1 cellular context compared by ENCODE assay signal in genomic region chr12:51392556-51393237, GRCh38.
TF ChIP-seq lines count a peak whose summit lies in the region.

No MANE protein-coding gene starts in this region.

TF ChIP-seq in GM12878, 131 proteins besides CTCF, POLR2A, EP300 and RAD21 (continues in another document):
- no peak for TF ChIP-seq WRNIP1 (IDR thresholded peaks at IDR 0.05; ENCODE audit: borderline replicate concordance, low read depth, low read length)
- no peak for TF ChIP-seq ZNF24 (IDR thresholded peaks at IDR 0.05)
- TF ChIP-seq NR2C2 (IDR thresholded peaks at IDR 0.05; ENCODE audit: borderline replicate concordance, control insufficient read depth, insufficient read length, low read depth): no peak
- no peak for TF ChIP-seq TCF3 (IDR thresholded peaks at IDR 0.05; ENCODE audit: borderline replicate concordance, insufficient read depth, low read depth, low read length)
- TF ChIP-seq YBX1 (IDR thresholded peaks at IDR 0.05): peak; percentile 17; the same call in 1 of the 2 replicates
- TF ChIP-seq SIX5 (IDR thresholded peaks at IDR 0.05; ENCODE audit: low read depth, low read length, severe bottlenecking): no peak
- TF ChIP-seq RFX5 (IDR thresholded peaks at IDR 0.05; ENCODE audit: low read depth, low read length): peak; percentile 77
- no peak for TF ChIP-seq NR2F1 (conservative IDR thresholded peaks at IDR 0.05)
- TF ChIP-seq ZBTB40 (IDR thresholded peaks at IDR 0.05; ENCODE audit: borderline replicate concordance): peak; percentile 25; the same call in 1 of the 2 replicates
- TF ChIP-seq SP1 (IDR thresholded peaks at IDR 0.05; ENCODE audit: low read depth, low read length): no peak
- TF ChIP-seq TAF1 (IDR thresholded peaks at IDR 0.05; ENCODE audit: borderline replicate concordance, low read depth, low read length): 0 out of 2 replicates have a peak, but pooled peaks have one; percentile 37
- 0 out of 2 replicates have a peak, but pooled peaks have one; percentile 15 for TF ChIP-seq JUNB (IDR thresholded peaks at IDR 0.05)
- TF ChIP-seq E2F4 (IDR thresholded peaks at IDR 0.05; ENCODE audit: low read depth, low read length): no peak
- TF ChIP-seq NFXL1 (IDR thresholded peaks at IDR 0.05; ENCODE audit: borderline replicate concordance): no peak
- TF ChIP-seq CREM (IDR thresholded peaks at IDR 0.05; ENCODE audit: low read depth): no peak
- peak; percentile 42; the same call in 1 of the 3 replicates for TF ChIP-seq POU2F2 (IDR thresholded peaks at IDR 0.05; ENCODE audit: borderline replicate concordance, low read depth, low read length)
- no peak for TF ChIP-seq ZNF687 (IDR thresholded peaks at IDR 0.05)
- no peak for TF ChIP-seq ZZZ3 (IDR thresholded peaks at IDR 0.05; ENCODE audit: control insufficient read depth, insufficient read length, low read depth)
- no peak for TF ChIP-seq PAX5 (IDR thresholded peaks at IDR 0.05; ENCODE audit: borderline replicate concordance, low read depth, low read length)
- no peak for TF ChIP-seq ZNF274 (IDR thresholded peaks at IDR 0.05; ENCODE audit: insufficient read depth, insufficient read length)
- TF ChIP-seq FOXM1 (IDR thresholded peaks at IDR 0.05; ENCODE audit: low read depth, low read length): 0 out of 2 replicates have a peak, but pooled peaks have one; percentile 6
- no peak for TF ChIP-seq NFIC (IDR thresholded peaks at IDR 0.05; ENCODE audit: low read depth, low read length)
- peak; percentile 30; the same call in 1 of the 2 replicates for TF ChIP-seq CREB1 (IDR thresholded peaks at IDR 0.05; ENCODE audit: low read depth)
- peak; percentile 67 for TF ChIP-seq MTA2 (IDR thresholded peaks at IDR 0.05; ENCODE audit: low read depth)
- no peak for TF ChIP-seq NKRF (conservative IDR thresholded peaks at IDR 0.05)
- no peak for TF ChIP-seq SMC3 (IDR thresholded peaks at IDR 0.05; ENCODE audit: borderline replicate concordance, low read length)
- no peak for TF ChIP-seq TCF12 (IDR thresholded peaks at IDR 0.05; ENCODE audit: low read depth, low read length)
- no peak for TF ChIP-seq HDAC6 (IDR thresholded peaks at IDR 0.05; ENCODE audit: unreplicated experiment)
- TF ChIP-seq BCL3 (IDR thresholded peaks at IDR 0.05; ENCODE audit: borderline replicate concordance, insufficient read depth, low read depth, low read length, poor library complexity, severe bottlenecking): no peak
- TF ChIP-seq RELB (IDR thresholded peaks at IDR 0.05; ENCODE audit: low read depth): 0 out of 2 replicates have a peak, but pooled peaks have one; percentile 19
- peak; percentile 61; the same call in 1 of the 2 replicates for TF ChIP-seq NBN (IDR thresholded peaks at IDR 0.05)
- TF ChIP-seq ZSCAN29 (IDR thresholded peaks at IDR 0.05): no peak
- no peak for TF ChIP-seq ZNF384 (IDR thresholded peaks at IDR 0.05; ENCODE audit: borderline replicate concordance, low read depth, low read length)
- TF ChIP-seq SREBF1 (IDR thresholded peaks at IDR 0.05; ENCODE audit: low read length): no peak
- 0 out of 2 replicates have a peak, but pooled peaks have one; percentile 55 for TF ChIP-seq MLLT1 (IDR thresholded peaks at IDR 0.05)
- TF ChIP-seq MEF2B (IDR thresholded peaks at IDR 0.05; ENCODE audit: partially characterized antibody, poor library complexity, severe bottlenecking): no peak
- no peak for TF ChIP-seq MYB (IDR thresholded peaks at IDR 0.05; ENCODE audit: borderline replicate concordance, low read depth, low read length)
- TF ChIP-seq ZBED1 (IDR thresholded peaks at IDR 0.05; ENCODE audit: borderline replicate concordance): no peak
- TF ChIP-seq HSF1 (IDR thresholded peaks at IDR 0.05; ENCODE audit: low read depth, low read length): no peak
- no peak for TF ChIP-seq ZNF217 (IDR thresholded peaks at IDR 0.05)
- no peak for TF ChIP-seq TCF7 (IDR thresholded peaks at IDR 0.05; ENCODE audit: borderline replicate concordance)
- TF ChIP-seq ZBTB33 (IDR thresholded peaks at IDR 0.05): no peak; the same call in 1 of the 2 replicates
- TF ChIP-seq HDAC2 (IDR thresholded peaks at IDR 0.05): no peak
- TF ChIP-seq RAD51 (IDR thresholded peaks at IDR 0.05): peak; percentile 75
- no peak for TF ChIP-seq KAT2A (conservative IDR thresholded peaks at IDR 0.05; ENCODE audit: control insufficient read depth, low read depth, low read length)
